10 cellular contexts compared by ENCODE assay signal in genomic region chr1:40064797-40065492, GRCh38. TPM values are rescaled to one million over a fixed set of nuclear protein-coding genes. Genes with fewer than 3 reads are reported as not detected.
DNase-seq lines count a peak whose midpoint lies in the region; ATAC-seq and TF ChIP-seq lines count a peak whose summit lies in the region.
"Had no signal": no experiment of that assay in that cellular context is flagged by ENCODE, and none has a peak within 500 bp of the region (broad histone marks: within the 10 kb centered on the region; RNA-seq: fewer than 3 reads in every experiment).

No MANE protein-coding gene starts in this region.

- peak overlapping the region; percentile 82 to 83 for H3K27ac Mint-ChIP-seq in activated naive CD4-positive, alpha-beta T cell treated with anti-CD3 and anti-CD28 coated beads, Interleukin-2, amount 50 U/mL, for 72 hours

- H3K9me3 Mint-ChIP-seq in activated naive CD4-positive, alpha-beta T cell treated with anti-CD3 and anti-CD28 coated beads, Interleukin-2, amount 50 U/mL, for 72 hours: no peaks in the 10 kb centered on the region

- peak; percentile 87 for ATAC-seq in HG03354 (IDR thresholded peaks at IDR 0.05; ENCODE audit: poor library complexity, severe bottlenecking, unreplicated experiment)
- no peak for ATAC-seq in activated naive CD4-positive, alpha-beta T cell treated with anti-CD3 and anti-CD28 coated beads, Interleukin-2, amount 50 U/mL, for 72 hours
- ATAC-seq: Panc1 had no signal

- TF ChIP-seq POLR2A in suprapubic skin (IDR thresholded peaks at IDR 0.05) (no peak), sigmoid colon (IDR thresholded peaks at IDR 0.05) (no peak), erythroblast (IDR thresholded peaks at IDR 0.05; ENCODE audit: low read length) (no peak), tibial nerve (IDR thresholded peaks at IDR 0.05) (no peak)

- H3K36me3 ChIP-seq in suprapubic skin (peaks cover 100% of the 10 kb centered on the region), sigmoid colon (peaks cover 45 to 100% (median 85%) of the 10 kb centered on the region in 4 donors), tibial nerve (peaks cover 3 to 98% (median 50%) of the 10 kb centered on the region in 3 donors)

- intact Hi-C loops in sigmoid colon (cut with DNase I): no loop called here

- no peak overlapping the region for H3K27ac ChIP-seq in suprapubic skin
- H3K27ac ChIP-seq in sigmoid colon: no peak overlapping the region
- peak overlapping the region in 1 of 4 donors; percentile 48 for H3K27ac ChIP-seq in tibial nerve

- no peak for TF ChIP-seq CTCF in suprapubic skin (IDR thresholded peaks at IDR 0.05)
- TF ChIP-seq CTCF in sigmoid colon (IDR thresholded peaks at IDR 0.05): no peak
- TF ChIP-seq CTCF in tibial nerve (IDR thresholded peaks at IDR 0.05): no peak

- no peaks in the 10 kb centered on the region for H3K27me3 ChIP-seq in suprapubic skin
- H3K27me3 ChIP-seq in sigmoid colon: no peaks in the 10 kb centered on the region
- H3K27me3 ChIP-seq in tibial nerve: no peaks in the 10 kb centered on the region

- DNase-seq in AML-193 (lab: John Stamatoyannopoulos, UW): peak; percentile 85
- DNase-seq in GM19240 (ENCODE audit: insufficient read length, low spot score): peak; percentile 33
- no peak for DNase-seq in activated naive CD4-positive, alpha-beta T cell treated with anti-CD3 and anti-CD28 coated beads, Interleukin-2, amount 50 U/mL, for 72 hours (ENCODE audit: low spot score in 2 of 2)
- no peak for DNase-seq in suprapubic skin (ENCODE audit: low spot score in 2 of 2)
- DNase-seq in sigmoid colon: no peak
- DNase-seq in erythroblast (lab: John Stamatoyannopoulos, UW): no peak
- no peak for DNase-seq in tibial nerve (ENCODE audit: low spot score in 2 of 2)
- DNase-seq: DND-41 had no signal

- H3K9me3 ChIP-seq in suprapubic skin (no peaks in the 10 kb centered on the region), sigmoid colon (no peaks in the 10 kb centered on the region), tibial nerve (no peaks in the 10 kb centered on the region)

- 86% methylated on average over 2 of the region's 2 CpGs for WGBS in suprapubic skin
- 59 to 94% methylated on average over 2 of the region's 2 CpGs for WGBS in sigmoid colon, 2 donors
- 80 to 87% methylated on average over 2 of the region's 2 CpGs for WGBS in tibial nerve, 2 donors

- peaks cover 62 to 72% of the 10 kb centered on the region in 2 donors for H3K36me3 Mint-ChIP-seq in activated naive CD4-positive, alpha-beta T cell treated with anti-CD3 and anti-CD28 coated beads, Interleukin-2, amount 50 U/mL, for 72 hours

- H3K4me1 ChIP-seq in suprapubic skin (peaks cover 7% of the 10 kb centered on the region), sigmoid colon (peaks cover 0 to 8% (median 4%) of the 10 kb centered on the region in 4 donors), tibial nerve (peaks cover 0 to 40% (median 23%) of the 10 kb centered on the region in 4 donors)

- TF ChIP-seq EP300 in suprapubic skin (IDR thresholded peaks at IDR 0.05): no peak
- TF ChIP-seq EP300 in sigmoid colon (IDR thresholded peaks at IDR 0.05): no peak
- TF ChIP-seq EP300 in tibial nerve (IDR thresholded peaks at IDR 0.05): no peak

- H3K4me3 ChIP-seq in suprapubic skin: no peak overlapping the region
- no peak overlapping the region for H3K4me3 ChIP-seq in sigmoid colon
- no peak overlapping the region for H3K4me3 ChIP-seq in tibial nerve

RNA-seq across cellular contexts. Expression of gene CAP1, which starts 24.4 kb away (rescaled TPM):
- total RNA-seq in activated naive CD4-positive, alpha-beta T cell treated with anti-CD3 and anti-CD28 coated beads, Interleukin-2, amount 50 U/mL, for 72 hours: 100 to 1,000 TPM; 578 to 634 TPM
- total RNA-seq in suprapubic skin (100 to 1,000 TPM; 102 to 154 (median 123) TPM), sigmoid colon (100 to 1,000 TPM; 177 to 234 (median 231) TPM), tibial nerve (100 to 1,000 TPM; 210 to 281 (median 227) TPM)
- 100 to 1,000 TPM; 286 to 412 (median 346) TPM for polyA plus RNA-seq in sigmoid colon

RNA-seq across cellular contexts. Expression of gene PPT1, which starts 32.1 kb away (rescaled TPM):
- 10 to 100 TPM; 81.8 to 84.1 TPM for total RNA-seq in activated naive CD4-positive, alpha-beta T cell treated with anti-CD3 and anti-CD28 coated beads, Interleukin-2, amount 50 U/mL, for 72 hours
- total RNA-seq in suprapubic skin (10 to 100 TPM; 33.5 to 57.7 (median 42.6) TPM), sigmoid colon (10 to 100 TPM; 70.4 to 86.7 (median 75.9) TPM), tibial nerve (10 to 100 TPM; 52.8 to 88.5 (median 58.7) TPM)
- polyA plus RNA-seq in sigmoid colon: 10 to 100 TPM; 10.2 to 76.3 (median 54.9) TPM

Comparison
In these comparisons a context has a peak if more than half of its experiments do, and no peak if none do; other contexts are left out.
1. DNase-seq: peak in AML-193 (2 of 2) and GM19240 (single experiment); none in activated naive CD4-positive, alpha-beta T cell treated with anti-CD3 and anti-CD28 coated beads, Interleukin-2, amount 50 U/mL, for 72 hours (0 of 2), suprapubic skin (0 of 2), sigmoid colon (single experiment), erythroblast (0 of 2) and tibial nerve (0 of 2).